In genomic region chr7:74454059-74454947, GRCh38 we compare ENCODE assay signal across 8 cellular contexts. TPM values are rescaled to one million over a fixed set of nuclear protein-coding genes. Genes with fewer than 3 reads are reported as not detected.
DNase-seq lines count a peak whose midpoint lies in the region; ATAC-seq, FAIRE-seq and TF ChIP-seq lines count a peak whose summit lies in the region.

No MANE protein-coding gene starts in this region.

- ATAC-seq in GM23338: peak; percentile 20
- peak; percentile 7 to 27 (median 24) for ATAC-seq in pancreas
- ATAC-seq in HG03342 (IDR thresholded peaks at IDR 0.05; ENCODE audit: unreplicated experiment): no peak
- ATAC-seq in HG02623 (IDR thresholded peaks at IDR 0.05; ENCODE audit: unreplicated experiment): no peak

- H3K27ac Mint-ChIP-seq in GM23338: no peak overlapping the region
- no peak overlapping the region for H3K27ac Mint-ChIP-seq in activated CD4-positive, alpha-beta T cell treated with anti-CD3 and anti-CD28 coated beads, Interleukin-2, amount 10 ng/mL, durations not matched to agents 7 days and 5 days

- CTCF ChIA-PET in activated CD4-positive, alpha-beta T cell treated with anti-CD3 and anti-CD28 coated beads, Interleukin-2, amount 10 ng/mL, durations not matched to agents 7 days and 5 days (lab: Charles Lee): interaction anchor here (0.6 kb wide), 1 partner anchor 241 kb away, joined by 3 read pairs; no protein-coding TSS in a partner anchor

- 2 to 3% methylated on average over 19 to 51 of the region's 54 CpGs for WGBS in pancreas, 2 donors

- peaks cover 7% of the 10 kb centered on the region for H3K4me1 ChIP-seq in GM23338 (ENCODE audit: insufficient read depth)
- peaks cover 0 to 9% (median 4%) of the 10 kb centered on the region in 3 donors for H3K4me1 ChIP-seq in pancreas

- POLR2A ChIA-PET in activated CD4-positive, alpha-beta T cell treated with anti-CD3 and anti-CD28 coated beads, Interleukin-2, amount 10 ng/mL, durations not matched to agents 7 days and 5 days (lab: Charles Lee): no interaction called here

- H3K4me3 ChIP-seq in GM23338 (peak overlapping the region; percentile 72), fibroblast of the aortic adventitia (ENCODE audit: low read depth, low read length) (peak overlapping the region; percentile 69), pancreas (peak overlapping the region; percentile 53 to 82 (median 64))

- H3K4me1 Mint-ChIP-seq in GM23338: peaks cover 12% of the 10 kb centered on the region
- H3K4me1 Mint-ChIP-seq in activated CD4-positive, alpha-beta T cell treated with anti-CD3 and anti-CD28 coated beads, Interleukin-2, amount 10 ng/mL, durations not matched to agents 7 days and 5 days: peaks cover 19% of the 10 kb centered on the region

- FAIRE-seq in pancreas (lab: Jason Lieb, UNC): no peak

- peaks cover 7% of the 10 kb centered on the region for H4K20me1 ChIP-seq in GM23338 (replicated peaks; ENCODE audit: insufficient read depth)

- H3K27ac ChIP-seq in GM23338 (ENCODE audit: low read depth) (no peak overlapping the region), pancreas (peak overlapping the region; percentile 51 to 83 (median 77))

- H3K36me3 ChIP-seq in GM23338 (ENCODE audit: insufficient read depth) (no peaks in the 10 kb centered on the region), pancreas (no peaks in the 10 kb centered on the region)

- H2AFZ ChIP-seq in GM23338: peak overlapping the region; percentile 72; the same call in 1 of the 2 replicates

- H3K79me2 ChIP-seq in GM23338 (replicated peaks; ENCODE audit: insufficient read depth): peaks cover 49% of the 10 kb centered on the region

- no peaks in the 10 kb centered on the region; the same call in 2 of the 3 replicates for H3K36me3 Mint-ChIP-seq in GM23338 (ENCODE audit: low read depth)
- peaks cover 3% of the 10 kb centered on the region for H3K36me3 Mint-ChIP-seq in activated CD4-positive, alpha-beta T cell treated with anti-CD3 and anti-CD28 coated beads, Interleukin-2, amount 10 ng/mL, durations not matched to agents 7 days and 5 days (ENCODE audit: low read depth)

- no peaks in the 10 kb centered on the region for H3K9me3 ChIP-seq in pancreas

- H3K4me2 ChIP-seq in GM23338: peak overlapping the region; percentile 90

- intact Hi-C loops in pancreas (cut with DNase I): loop anchor here in 1 of 3 donors (10.0 kb wide), 1 partner anchor 80 kb away; no protein-coding TSS in a partner anchor

- peaks cover 6% of the 10 kb centered on the region for H3K27me3 Mint-ChIP-seq in GM23338 (ENCODE audit: insufficient read depth, low read depth, poor library complexity)
- peaks cover 9% of the 10 kb centered on the region for H3K27me3 Mint-ChIP-seq in activated CD4-positive, alpha-beta T cell treated with anti-CD3 and anti-CD28 coated beads, Interleukin-2, amount 10 ng/mL, durations not matched to agents 7 days and 5 days

- peak overlapping the region; percentile 68 for H3K4me3 Mint-ChIP-seq in GM23338
- H3K4me3 Mint-ChIP-seq in activated CD4-positive, alpha-beta T cell treated with anti-CD3 and anti-CD28 coated beads, Interleukin-2, amount 10 ng/mL, durations not matched to agents 7 days and 5 days: peak overlapping the region; percentile 13

- H3K27me3 ChIP-seq in GM23338 (ENCODE audit: insufficient read depth) (no peaks in the 10 kb centered on the region), pancreas (no peaks in the 10 kb centered on the region)

- H3K9me3 Mint-ChIP-seq in GM23338: peaks cover 2% of the 10 kb centered on the region; the same call in 2 of the 3 replicates
- H3K9me3 Mint-ChIP-seq in activated CD4-positive, alpha-beta T cell treated with anti-CD3 and anti-CD28 coated beads, Interleukin-2, amount 10 ng/mL, durations not matched to agents 7 days and 5 days: no peaks in the 10 kb centered on the region

- DNase-seq in GM23338 (ENCODE audit: low spot score): no peak
- DNase-seq in activated CD4-positive, alpha-beta T cell treated with anti-CD3 and anti-CD28 coated beads, Interleukin-2, amount 10 ng/mL, durations not matched to agents 7 days and 5 days: no peak
- DNase-seq in fibroblast of the aortic adventitia (ENCODE audit: low read depth): no peak
- peak in 5 of 6 donors; percentile 37 to 86 (median 73) for DNase-seq in pancreas
- no peak for DNase-seq in middle frontal gyrus (ENCODE audit: extremely low spot score, low spot score)
- no peak for DNase-seq in NCI-H1048 (lab: John Stamatoyannopoulos, UW)

- no peaks in the 10 kb centered on the region for H3K9me2 ChIP-seq in GM23338 (ENCODE audit: insufficient read depth)

- no peak for TF ChIP-seq CTCF in GM23338 (conservative IDR thresholded peaks at IDR 0.05; ENCODE audit: low read depth in 2 of 2)
- no peak for TF ChIP-seq CTCF in fibroblast of the aortic adventitia (IDR thresholded peaks at IDR 0.05; ENCODE audit: insufficient read depth, low read length)
- TF ChIP-seq CTCF in pancreas (IDR thresholded peaks at IDR 0.05): no peak

- H3F3A ChIP-seq in GM23338 (replicated peaks; ENCODE audit: low read depth): peaks cover 12% of the 10 kb centered on the region; the same call in 1 of the 2 replicates

TF ChIP-seq in GM23338, 12 proteins besides CTCF, POLR2A, EP300 and RAD21 (continues in another document):
- TF ChIP-seq REST (IDR thresholded peaks at IDR 0.05; ENCODE audit: unreplicated experiment) (no peak), JUNB (IDR thresholded peaks at IDR 0.05; ENCODE audit: unreplicated experiment) (no peak), STAT1 (IDR thresholded peaks at IDR 0.05; ENCODE audit: unreplicated experiment) (no peak), POLR2AphosphoS5 (IDR thresholded peaks at IDR 0.05; ENCODE audit: low read depth) (no peak), ZNF331 (CRISPR knock-in tag; IDR thresholded peaks at IDR 0.05; ENCODE audit: low read depth) (no peak)

RNA-seq across cellular contexts. Expression of gene GTF2IRD1, which starts 0.6 kb away (rescaled TPM):
- 21.9 and 28.7 TPM in 2 replicates for total RNA-seq in GM23338 (2014; rRNA removed; shearing (Covaris generic))
- 37.1 and 40.9 TPM in 2 replicates for polyA plus RNA-seq in GM23338 (2016; fragmentation: Nextera tagmentation; extraction: Ambion mirVana)
- 1 to 10 TPM in 1 of 2 experiments, under 1 TPM in 1; 0.94 to 1.3 TPM for total RNA-seq in activated CD4-positive, alpha-beta T cell treated with anti-CD3 and anti-CD28 coated beads, Interleukin-2, amount 10 ng/mL, durations not matched to agents 7 days and 5 days
- 5.9 and 6.4 TPM in 2 replicates for total RNA-seq in fibroblast of the aortic adventitia (ENCODE audit: low replicate concordance)
- 10 to 100 TPM in 3 of 6 donors, 1 to 10 TPM in 3; 7.1 to 12.6 (median 9.9) TPM for total RNA-seq in pancreas
- 10 to 100 TPM in 1 of 2 donors, 1 to 10 TPM in 1; 8.1 to 15.9 TPM for polyA plus RNA-seq in pancreas

Comparison
In these comparisons a context has a peak if more than half of its experiments do, and no peak if none do; other contexts are left out.
1. ATAC-seq: peak in GM23338 (single experiment) and pancreas (4 of 4); none in HG03342 (single experiment) and HG02623 (single experiment).
2. DNase-seq: peak in pancreas (5 of 6); none in GM23338 (single experiment), activated CD4-positive, alpha-beta T cell treated with anti-CD3 and anti-CD28 coated beads, Interleukin-2, amount 10 ng/mL, durations not matched to agents 7 days and 5 days (single experiment), fibroblast of the aortic adventitia (single experiment), middle frontal gyrus (single experiment) and NCI-H1048 (single experiment).
3. Peak in every context shown above with its lines, with median percentiles within 50 percentile points of each other: H3K4me3 ChIP-seq.